19 cellular contexts compared by ENCODE assay signal in genomic region chr12:108543642-108544041, GRCh38. TPM values are rescaled to one million over a fixed set of nuclear protein-coding genes. Genes with fewer than 3 reads are reported as not detected.
"Had no signal": no experiment of that assay in that cellular context is flagged by ENCODE, and none has a peak within 500 bp of the region (broad histone marks: within the 10 kb centered on the region; RNA-seq: fewer than 3 reads in every experiment).

No MANE protein-coding gene starts in this region.

- H3K27me3 Mint-ChIP-seq: activated naive CD8-positive, alpha-beta T cell treated with anti-CD3 and anti-CD28 coated beads for 36 hours; naive B cell had no signal

- H3K27ac Mint-ChIP-seq: activated naive CD8-positive, alpha-beta T cell treated with anti-CD3 and anti-CD28 coated beads for 36 hours had no signal

- DNase-seq: activated naive CD4-positive, alpha-beta T cell; activated naive CD8-positive, alpha-beta T cell treated with anti-CD3 and anti-CD28 coated beads for 36 hours; amniotic stem cell; dermis blood vessel endothelial cell; effector memory CD4-positive, alpha-beta T cell; esophagus squamous epithelium; left cardiac atrium; mesenchymal stem cell; mucosa of descending colon; naive B cell; stimulated activated CD4-positive, alpha-beta T cell treated with anti-CD3 and anti-CD28 coated beads, Interleukin-2, amount 100 ng/mL, for 24 hours; stomach; trophoblast cell had no signal

- H3K9me3 Mint-ChIP-seq: activated naive CD8-positive, alpha-beta T cell treated with anti-CD3 and anti-CD28 coated beads for 36 hours; naive B cell; neural crest cell had no signal

- H3K4me3 Mint-ChIP-seq: activated naive CD8-positive, alpha-beta T cell treated with anti-CD3 and anti-CD28 coated beads for 36 hours; naive B cell; neural crest cell had no signal

- H3K9me3 ChIP-seq: esophagus squamous epithelium, mucosa of descending colon, stomach, vagina had no signal

- H3K4me1 ChIP-seq: vagina had no signal

- H3K27me3 ChIP-seq: cardiac muscle cell, esophagus squamous epithelium, stomach, vagina had no signal

- H3K4me1 Mint-ChIP-seq: neural crest cell had no signal

- H3K4me3 ChIP-seq: cardiac muscle cell, esophagus squamous epithelium, mucosa of descending colon, stomach, vagina had no signal

- ATAC-seq: activated CD4-positive, CD25-positive, alpha-beta regulatory T cell treated with anti-CD3 and anti-CD28 coated beads, Interleukin-2, amount 50 U/mL, for 24 hours; left cardiac atrium; mucosa of descending colon had no signal

- H3K27ac ChIP-seq: cardiac muscle cell, esophagus squamous epithelium, stomach, vagina had no signal

RNA-seq across cellular contexts. Expression of gene TMEM119, which starts 54.2 kb away (rescaled TPM):
- total RNA-seq: endothelial cell of umbilical vein, glomerular endothelial cell had no signal
- polyA plus RNA-seq: endothelial cell of umbilical vein had no signal
